ENCODE assay signal across 1 cellular context in the genomic region with DNA sequence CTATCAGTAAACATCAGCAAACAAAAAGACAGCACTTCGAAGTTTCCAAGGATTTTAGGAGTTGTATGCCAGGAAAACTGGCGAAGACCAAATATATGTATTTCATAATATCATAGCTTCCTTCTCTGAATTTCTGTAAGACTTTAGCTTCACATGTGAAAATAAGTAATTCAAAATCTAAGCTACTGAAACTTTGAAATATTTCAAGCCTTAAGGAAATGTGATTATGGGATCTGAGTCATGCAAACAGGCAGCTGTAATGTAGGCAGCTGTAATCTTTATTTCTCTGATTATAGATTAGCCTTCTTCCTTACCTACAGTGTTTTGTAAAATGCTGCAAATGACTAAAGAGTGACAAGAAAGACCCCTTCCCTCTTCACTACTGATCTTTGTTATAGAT.
TF ChIP-seq lines count a peak whose summit lies in the region.

No MANE protein-coding gene starts in this region.

TF ChIP-seq in GM23338, 12 proteins besides CTCF, POLR2A, EP300 and RAD21 (continued from another document):
- TF ChIP-seq, protein P1, sequence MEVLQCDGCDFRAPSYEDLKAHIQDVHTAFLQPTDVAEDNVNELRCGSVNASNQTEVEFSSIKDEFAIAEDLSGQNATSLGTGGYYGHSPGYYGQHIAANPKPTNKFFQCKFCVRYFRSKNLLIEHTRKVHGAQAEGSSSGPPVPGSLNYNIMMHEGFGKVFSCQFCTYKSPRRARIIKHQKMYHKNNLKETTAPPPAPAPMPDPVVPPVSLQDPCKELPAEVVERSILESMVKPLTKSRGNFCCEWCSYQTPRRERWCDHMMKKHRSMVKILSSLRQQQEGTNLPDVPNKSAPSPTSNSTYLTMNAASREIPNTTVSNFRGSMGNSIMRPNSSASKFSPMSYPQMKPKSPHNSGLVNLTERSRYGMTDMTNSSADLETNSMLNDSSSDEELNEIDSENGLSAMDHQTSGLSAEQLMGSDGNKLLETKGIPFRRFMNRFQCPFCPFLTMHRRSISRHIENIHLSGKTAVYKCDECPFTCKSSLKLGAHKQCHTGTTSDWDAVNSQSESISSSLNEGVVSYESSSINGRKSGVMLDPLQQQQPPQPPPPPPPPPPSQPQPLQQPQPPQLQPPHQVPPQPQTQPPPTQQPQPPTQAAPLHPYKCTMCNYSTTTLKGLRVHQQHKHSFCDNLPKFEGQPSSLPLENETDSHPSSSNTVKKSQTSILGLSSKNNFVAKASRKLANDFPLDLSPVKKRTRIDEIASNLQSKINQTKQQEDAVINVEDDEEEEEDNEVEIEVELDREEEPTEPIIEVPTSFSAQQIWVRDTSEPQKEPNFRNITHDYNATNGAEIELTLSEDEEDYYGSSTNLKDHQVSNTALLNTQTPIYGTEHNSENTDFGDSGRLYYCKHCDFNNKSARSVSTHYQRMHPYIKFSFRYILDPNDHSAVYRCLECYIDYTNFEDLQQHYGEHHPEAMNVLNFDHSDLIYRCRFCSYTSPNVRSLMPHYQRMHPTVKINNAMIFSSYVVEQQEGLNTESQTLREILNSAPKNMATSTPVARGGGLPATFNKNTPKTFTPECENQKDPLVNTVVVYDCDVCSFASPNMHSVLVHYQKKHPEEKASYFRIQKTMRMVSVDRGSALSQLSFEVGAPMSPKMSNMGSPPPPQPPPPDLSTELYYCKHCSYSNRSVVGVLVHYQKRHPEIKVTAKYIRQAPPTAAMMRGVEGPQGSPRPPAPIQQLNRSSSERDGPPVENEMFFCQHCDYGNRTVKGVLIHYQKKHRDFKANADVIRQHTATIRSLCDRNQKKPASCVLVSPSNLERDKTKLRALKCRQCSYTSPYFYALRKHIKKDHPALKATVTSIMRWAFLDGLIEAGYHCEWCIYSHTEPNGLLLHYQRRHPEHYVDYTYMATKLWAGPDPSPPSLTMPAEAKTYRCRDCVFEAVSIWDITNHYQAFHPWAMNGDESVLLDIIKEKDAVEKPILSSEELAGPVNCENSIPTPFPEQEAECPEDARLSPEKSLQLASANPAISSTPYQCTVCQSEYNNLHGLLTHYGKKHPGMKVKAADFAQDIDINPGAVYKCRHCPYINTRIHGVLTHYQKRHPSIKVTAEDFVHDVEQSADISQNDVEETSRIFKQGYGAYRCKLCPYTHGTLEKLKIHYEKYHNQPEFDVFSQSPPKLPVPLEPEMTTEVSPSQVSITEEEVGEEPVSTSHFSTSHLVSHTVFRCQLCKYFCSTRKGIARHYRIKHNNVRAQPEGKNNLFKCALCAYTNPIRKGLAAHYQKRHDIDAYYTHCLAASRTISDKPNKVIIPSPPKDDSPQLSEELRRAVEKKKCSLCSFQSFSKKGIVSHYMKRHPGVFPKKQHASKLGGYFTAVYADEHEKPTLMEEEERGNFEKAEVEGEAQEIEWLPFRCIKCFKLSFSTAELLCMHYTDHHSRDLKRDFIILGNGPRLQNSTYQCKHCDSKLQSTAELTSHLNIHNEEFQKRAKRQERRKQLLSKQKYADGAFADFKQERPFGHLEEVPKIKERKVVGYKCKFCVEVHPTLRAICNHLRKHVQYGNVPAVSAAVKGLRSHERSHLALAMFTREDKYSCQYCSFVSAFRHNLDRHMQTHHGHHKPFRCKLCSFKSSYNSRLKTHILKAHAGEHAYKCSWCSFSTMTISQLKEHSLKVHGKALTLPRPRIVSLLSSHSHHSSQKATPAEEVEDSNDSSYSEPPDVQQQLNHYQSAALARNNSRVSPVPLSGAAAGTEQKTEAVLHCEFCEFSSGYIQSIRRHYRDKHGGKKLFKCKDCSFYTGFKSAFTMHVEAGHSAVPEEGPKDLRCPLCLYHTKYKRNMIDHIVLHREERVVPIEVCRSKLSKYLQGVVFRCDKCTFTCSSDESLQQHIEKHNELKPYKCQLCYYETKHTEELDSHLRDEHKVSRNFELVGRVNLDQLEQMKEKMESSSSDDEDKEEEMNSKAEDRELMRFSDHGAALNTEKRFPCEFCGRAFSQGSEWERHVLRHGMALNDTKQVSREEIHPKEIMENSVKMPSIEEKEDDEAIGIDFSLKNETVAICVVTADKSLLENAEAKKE (CRISPR knock-in tag; IDR thresholded peaks at IDR 0.05) = no peak
- TF ChIP-seq CREB1 (CRISPR knock-in tag; IDR thresholded peaks at IDR 0.05; ENCODE audit: low read depth) = no peak
- no peak for TF ChIP-seq POLR2AphosphoS5 (IDR thresholded peaks at IDR 0.05; ENCODE audit: low read depth)
- TF ChIP-seq REST (IDR thresholded peaks at IDR 0.05; ENCODE audit: unreplicated experiment) = no peak
